ENCODE assay signal across 2 cellular contexts in the genomic region with DNA sequence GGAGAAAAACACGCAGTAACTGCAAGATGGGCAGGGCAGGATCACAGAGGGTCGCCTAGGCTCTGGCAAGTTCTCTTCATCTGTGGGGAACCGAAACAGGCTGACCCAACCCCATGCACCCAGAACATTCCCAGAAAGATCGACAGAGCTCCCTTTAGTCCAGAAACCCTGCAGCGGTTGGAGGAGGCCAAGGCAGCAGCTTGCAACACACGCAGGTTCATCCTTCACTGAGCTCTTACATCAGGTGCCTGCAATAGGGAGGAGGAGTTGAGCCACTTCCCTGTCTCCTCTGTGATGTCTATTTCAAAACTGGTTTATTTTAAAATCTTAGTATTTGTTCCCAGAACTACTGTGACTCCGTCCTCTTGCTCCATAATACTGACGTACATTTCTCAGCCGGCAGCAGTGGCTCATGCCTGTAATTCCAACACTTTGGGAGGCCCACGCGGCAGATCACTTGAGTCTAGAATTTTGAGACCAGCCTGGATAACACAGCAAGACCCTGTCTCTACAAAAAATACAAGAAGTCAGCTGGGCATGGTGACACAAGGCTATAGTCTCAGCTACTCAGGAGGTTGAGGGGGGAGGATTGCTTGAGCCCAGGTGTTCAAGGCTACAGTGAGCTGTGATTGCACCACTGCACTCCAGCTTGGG.
TF ChIP-seq lines count a peak whose summit lies in the region.

No MANE protein-coding gene starts in this region.

TF ChIP-seq in IMR-90, 13 proteins besides CTCF, POLR2A, EP300 and RAD21:
- TF ChIP-seq CHD1 (IDR thresholded peaks at IDR 0.05; ENCODE audit: low read depth, low read length) (no peak), CEBPB (IDR thresholded peaks at IDR 0.05; ENCODE audit: low read depth, low read length) (peak; percentile 85), MAZ (IDR thresholded peaks at IDR 0.05; ENCODE audit: borderline replicate concordance, low read depth, low read length) (no peak)

TF ChIP-seq in liver, 16 proteins besides CTCF, POLR2A, EP300 and RAD21:
- TF ChIP-seq RXRA (IDR thresholded peaks at IDR 0.05) (peak; percentile 3 to 48), GABPA (IDR thresholded peaks at IDR 0.05 in 1 of 2, conservative IDR thresholded peaks at IDR 0.05 in 1 of 2) (peak in 1 of 2 donors; percentile 13), HNF4A (conservative IDR thresholded peaks at IDR 0.05) (peak; percentile 23 to 26), SP1 (IDR thresholded peaks at IDR 0.05) (peak; percentile 51), FOXA2 (IDR thresholded peaks at IDR 0.05) (no peak), JUND (IDR thresholded peaks at IDR 0.05) (peak in 1 of 2 donors; percentile 40)
- TF ChIP-seq, protein P1, sequence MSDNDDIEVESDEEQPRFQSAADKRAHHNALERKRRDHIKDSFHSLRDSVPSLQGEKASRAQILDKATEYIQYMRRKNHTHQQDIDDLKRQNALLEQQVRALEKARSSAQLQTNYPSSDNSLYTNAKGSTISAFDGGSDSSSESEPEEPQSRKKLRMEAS (IDR thresholded peaks at IDR 0.05) = no peak
